ENCODE assay signal across 1 cellular context in genomic region chr3:196141866-196142673, GRCh38.
TF ChIP-seq lines count a peak whose summit lies in the region.

No MANE protein-coding gene starts in this region.

TF ChIP-seq in IMR-90, 13 proteins besides CTCF, POLR2A, EP300 and RAD21 (continued from another document):
- TF ChIP-seq ELK1 (IDR thresholded peaks at IDR 0.05; ENCODE audit: borderline replicate concordance, low read depth, low read length) (no peak), BHLHE40 (IDR thresholded peaks at IDR 0.05; ENCODE audit: low read depth, low read length) (no peak), MXI1 (IDR thresholded peaks at IDR 0.05; ENCODE audit: borderline replicate concordance, low read depth, low read length) (no peak)
TF ChIP-seq in IMR-90: peak in this region for 0.
